27 cellular contexts compared by ENCODE assay signal in the genomic region with DNA sequence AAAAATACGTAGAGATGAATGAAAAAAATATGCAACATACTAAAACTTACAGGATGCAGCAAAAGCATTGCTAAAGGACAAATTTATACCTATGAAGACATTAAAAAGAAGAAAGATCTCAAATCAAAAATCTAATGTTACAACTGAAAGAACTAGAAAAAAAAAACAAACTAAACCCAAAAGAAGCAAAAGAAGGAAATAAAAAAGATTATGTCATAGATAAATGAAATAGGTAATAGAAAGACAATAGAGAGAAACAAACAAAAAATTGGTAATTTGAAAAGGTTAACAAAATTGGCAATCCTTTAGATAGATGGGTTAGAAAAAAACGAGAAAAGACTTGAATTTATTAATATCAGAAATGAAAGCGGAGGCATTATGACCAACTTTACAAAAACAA.
DNase-seq lines count a peak whose midpoint lies in the region; ATAC-seq, FAIRE-seq and TF ChIP-seq lines count a peak whose summit lies in the region.
"Had no signal": no experiment of that assay in that cellular context is flagged by ENCODE, and none has a peak within 500 bp of the region (broad histone marks: within the 10 kb centered on the region; RNA-seq: fewer than 3 reads in every experiment).

No MANE protein-coding gene starts in this region.

- ATAC-seq in HG02852 (IDR thresholded peaks at IDR 0.05; ENCODE audit: unreplicated experiment): no peak

- H3K36me3 ChIP-seq in HEK293 (ENCODE audit: control insufficient read depth in 2 of 2, insufficient read depth in 1 of 2, low read length in 2 of 2): no peaks in the 10 kb centered on the region
- H3K36me3 ChIP-seq in testis (ENCODE audit: low read depth, missing control alignments): no peaks in the 10 kb centered on the region
- H3K36me3 ChIP-seq: BE2C, BLaER1 had no signal

- FAIRE-seq in G401.6 (lab: Jason Lieb, UNC) (peak; percentile 69), colon (lab: Jason Lieb, UNC) (peak; percentile 14), frontal cortex (lab: Jason Lieb, UNC) (peak; percentile 54)
- FAIRE-seq: A204.1, GM12891, GM19239 had no signal

- CTCF ChIA-PET in HEK293 (lab: Yijun Ruan, JAX): no interaction called here

- H3K27ac ChIP-seq in HEK293 (ENCODE audit: extremely low read depth, low read depth, low read length): no peak overlapping the region
- H3K27ac ChIP-seq in testis: no peak overlapping the region
- H3K27ac ChIP-seq: BLaER1 had no signal

- TF ChIP-seq CTCF in HEK293 (tag by site-specific recombination; IDR thresholded peaks at IDR 0.05): no peak
- TF ChIP-seq CTCF in testis (IDR thresholded peaks at IDR 0.05): no peak

- no peak for TF ChIP-seq POLR2A in testis (IDR thresholded peaks at IDR 0.05)

- no peak for DNase-seq in frontal cortex (ENCODE audit: low spot score in 2 of 2)
- no peak for DNase-seq in testis
- DNase-seq in amygdala (lab: John Stamatoyannopoulos, UW): no peak
- no peak for DNase-seq in effector CD4-positive, alpha-beta T cell
- DNase-seq: 8988T; ACHN; BE2C; C1 segment of cervical spinal cord; CD4-positive, alpha-beta memory T cell; CD4-positive, CD25-positive, alpha-beta regulatory T cell; CD8-positive, alpha-beta memory T cell; COR-L47; DMS 273 treated with DMSO at 0.1 percent for 48 hours; DMS153; DMS53; DMS79; DND-41; EL; GF-D8 had no signal

- no peaks in the 10 kb centered on the region; the same call in 1 of the 2 replicates for H3K9me3 ChIP-seq in HEK293 (ENCODE audit: control insufficient read depth, insufficient read depth, low read depth, low read length)
- H3K9me3 ChIP-seq in testis: no peaks in the 10 kb centered on the region
- H3K9me3 ChIP-seq: BE2C had no signal

- no peaks in the 10 kb centered on the region for H3K27me3 ChIP-seq in testis
- H3K27me3 ChIP-seq: BE2C, BLaER1 had no signal

- WGBS in testis, 2 donors: 78 to 86% methylated on average over 3 of the region's 3 CpGs

- no peak overlapping the region for H3K4me3 ChIP-seq in HEK293 (ENCODE audit: low read depth, low read length)
- H3K4me3 ChIP-seq in testis: no peak overlapping the region
- H3K4me3 ChIP-seq: BLaER1 had no signal

- intact Hi-C loops in testis (cut with DNase I; ENCODE audit: low total_unique reads): no loop called here

- POLR2A ChIA-PET in HEK293 (lab: Yijun Ruan, JAX): no interaction called here

- H3K4me1 ChIP-seq in HEK293 (ENCODE audit: control insufficient read depth, insufficient read depth, low read length) (no peaks in the 10 kb centered on the region), testis (no peaks in the 10 kb centered on the region)
- H3K4me1 ChIP-seq: BE2C, BLaER1 had no signal

TF ChIP-seq in HEK293, 187 proteins besides CTCF, POLR2A, EP300 and RAD21:
- no peak for TF ChIP-seq ZNF768 (tag by site-specific recombination; IDR thresholded peaks at IDR 0.05)
- TF ChIP-seq, protein P1, sequence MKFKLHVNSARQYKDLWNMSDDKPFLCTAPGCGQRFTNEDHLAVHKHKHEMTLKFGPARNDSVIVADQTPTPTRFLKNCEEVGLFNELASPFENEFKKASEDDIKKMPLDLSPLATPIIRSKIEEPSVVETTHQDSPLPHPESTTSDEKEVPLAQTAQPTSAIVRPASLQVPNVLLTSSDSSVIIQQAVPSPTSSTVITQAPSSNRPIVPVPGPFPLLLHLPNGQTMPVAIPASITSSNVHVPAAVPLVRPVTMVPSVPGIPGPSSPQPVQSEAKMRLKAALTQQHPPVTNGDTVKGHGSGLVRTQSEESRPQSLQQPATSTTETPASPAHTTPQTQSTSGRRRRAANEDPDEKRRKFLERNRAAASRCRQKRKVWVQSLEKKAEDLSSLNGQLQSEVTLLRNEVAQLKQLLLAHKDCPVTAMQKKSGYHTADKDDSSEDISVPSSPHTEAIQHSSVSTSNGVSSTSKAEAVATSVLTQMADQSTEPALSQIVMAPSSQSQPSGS (tag by site-specific recombination; IDR thresholded peaks at IDR 0.05; ENCODE audit: low read depth): peak; percentile 85
